Comparison of ENCODE assay signal across 2 cellular contexts in the genomic region with DNA sequence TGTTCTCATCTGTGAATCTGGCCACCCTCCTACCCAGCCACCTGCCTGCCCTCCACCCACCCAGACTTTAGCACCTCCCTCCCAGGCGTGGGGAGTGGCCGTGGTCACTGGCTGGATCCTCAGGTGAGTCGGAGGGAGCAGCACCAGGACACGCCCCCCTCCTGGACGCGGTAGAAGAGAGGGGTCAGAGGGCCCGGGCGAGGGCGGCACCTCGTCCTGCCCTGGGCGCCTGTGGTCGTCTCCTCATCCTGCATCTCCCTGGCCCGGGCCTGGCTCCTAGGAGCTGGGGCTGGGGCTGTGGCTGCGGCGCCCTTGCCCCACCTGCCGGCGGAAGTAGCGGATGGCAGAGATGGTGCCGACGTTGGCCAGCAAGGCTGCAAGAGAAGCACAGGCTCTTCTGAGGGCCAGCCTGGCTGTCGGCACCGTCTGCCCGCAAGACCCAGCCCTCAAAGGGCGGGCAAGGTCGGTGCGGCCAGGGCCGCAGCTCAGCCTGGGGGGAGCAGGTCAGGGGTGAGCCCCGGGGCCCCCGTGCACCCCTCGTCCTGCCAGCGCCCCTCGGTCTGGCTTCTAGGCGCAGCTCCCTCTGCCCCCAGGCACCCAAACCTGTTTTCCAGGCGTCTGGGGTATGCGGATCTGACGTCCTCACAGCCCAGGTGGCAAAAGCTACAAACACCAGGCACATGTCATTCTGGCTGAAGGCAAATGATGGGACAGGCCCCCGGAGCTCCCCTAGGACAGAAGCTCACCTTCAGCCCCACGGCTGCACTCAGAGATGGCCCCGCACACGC.
TF ChIP-seq lines count a peak whose summit lies in the region.

No MANE protein-coding gene starts in this region.

TF ChIP-seq in IMR-90, 13 proteins besides CTCF, POLR2A, EP300 and RAD21:
- no peak for TF ChIP-seq RFX5 (IDR thresholded peaks at IDR 0.05; ENCODE audit: low read depth, low read length)
- peak; percentile 58 for TF ChIP-seq SMC3 (IDR thresholded peaks at IDR 0.05; ENCODE audit: low read depth, low read length)
TF ChIP-seq in IMR-90: peak in this region for 1.

TF ChIP-seq in SK-N-SH, 30 proteins besides CTCF, POLR2A, EP300 and RAD21:
- peak; percentile 59 for TF ChIP-seq SMC3 (IDR thresholded peaks at IDR 0.05; ENCODE audit: low read depth, low read length)
- TF ChIP-seq CHD2 (IDR thresholded peaks at IDR 0.05; ENCODE audit: low read length, partially characterized antibody), result peak; percentile 8
- TF ChIP-seq, protein P1, sequence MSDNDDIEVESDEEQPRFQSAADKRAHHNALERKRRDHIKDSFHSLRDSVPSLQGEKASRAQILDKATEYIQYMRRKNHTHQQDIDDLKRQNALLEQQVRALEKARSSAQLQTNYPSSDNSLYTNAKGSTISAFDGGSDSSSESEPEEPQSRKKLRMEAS (IDR thresholded peaks at IDR 0.05; ENCODE audit: low read depth), result 0 out of 2 replicates have a peak, but pooled peaks have one; percentile 11
- TF ChIP-seq POLR2AphosphoS5 (IDR thresholded peaks at IDR 0.05; ENCODE audit: low read depth, low read length), result no peak
- TF ChIP-seq RXRA (IDR thresholded peaks at IDR 0.05; ENCODE audit: borderline replicate concordance, low read depth), result no peak
- TF ChIP-seq, protein P2, sequence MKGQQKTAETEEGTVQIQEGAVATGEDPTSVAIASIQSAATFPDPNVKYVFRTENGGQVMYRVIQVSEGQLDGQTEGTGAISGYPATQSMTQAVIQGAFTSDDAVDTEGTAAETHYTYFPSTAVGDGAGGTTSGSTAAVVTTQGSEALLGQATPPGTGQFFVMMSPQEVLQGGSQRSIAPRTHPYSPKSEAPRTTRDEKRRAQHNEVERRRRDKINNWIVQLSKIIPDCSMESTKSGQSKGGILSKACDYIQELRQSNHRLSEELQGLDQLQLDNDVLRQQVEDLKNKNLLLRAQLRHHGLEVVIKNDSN (IDR thresholded peaks at IDR 0.05; ENCODE audit: borderline replicate concordance, low read depth), result no peak
- no peak for TF ChIP-seq TEAD4 (IDR thresholded peaks at IDR 0.05; ENCODE audit: borderline replicate concordance, insufficient read depth)
- no peak for TF ChIP-seq NFIC (IDR thresholded peaks at IDR 0.05; ENCODE audit: borderline replicate concordance)
- no peak for TF ChIP-seq TCF12 (IDR thresholded peaks at IDR 0.05)
